12 cellular contexts compared by ENCODE assay signal in genomic region chr14:37278673-37279538, GRCh38.
DNase-seq lines count a peak whose midpoint lies in the region; ATAC-seq and TF ChIP-seq lines count a peak whose summit lies in the region.
"Had no signal": no experiment of that assay in that cellular context is flagged by ENCODE, and none has a peak within 500 bp of the region (broad histone marks: within the 10 kb centered on the region; RNA-seq: fewer than 3 reads in every experiment).

No MANE protein-coding gene starts in this region.

- TF ChIP-seq CTCF in colonic mucosa (IDR thresholded peaks at IDR 0.05) = no peak

- no peaks in the 10 kb centered on the region for H3K27me3 ChIP-seq in colonic mucosa

- no peaks in the 10 kb centered on the region for H3K4me1 ChIP-seq in colonic mucosa
- H3K4me1 ChIP-seq: HAP-1 had no signal

- DNase-seq in NCI-H748 (lab: John Stamatoyannopoulos, UW; ENCODE audit: unreplicated experiment) = peak; percentile 24
- no peak for DNase-seq in NCI-H748 treated with DMSO at 0.1 percent for 48 hours (lab: John Stamatoyannopoulos, UW)
- DNase-seq in NCI-H69 (lab: John Stamatoyannopoulos, UW) = peak; percentile 70
- no peak for DNase-seq in left lobe of liver (ENCODE audit: low spot score)
- DNase-seq in HUDEP-2 (lab: John Stamatoyannopoulos, UW; ENCODE audit: unreplicated experiment in 76 of 76) = no peak
- no peak for DNase-seq in substantia nigra (lab: John Stamatoyannopoulos, UW)
- no peak for DNase-seq in colonic mucosa
- DNase-seq: CD8-positive, alpha-beta T cell; COR-L47; DMS153; GF-D8 had no signal

- peak; percentile 64 for ATAC-seq in left lobe of liver
- ATAC-seq: CD8-positive, alpha-beta T cell had no signal

- no peak overlapping the region for H3K4me3 ChIP-seq in colonic mucosa
- H3K4me3 ChIP-seq: HAP-1 had no signal

- no peaks in the 10 kb centered on the region for H3K36me3 ChIP-seq in colonic mucosa
- H3K36me3 ChIP-seq: HAP-1 had no signal

- no peaks in the 10 kb centered on the region for H3K9me3 ChIP-seq in colonic mucosa
- H3K9me3 ChIP-seq: HAP-1 had no signal

- H3K27ac ChIP-seq in substantia nigra (ENCODE audit: low read depth, low read length, poor library complexity, severe bottlenecking) = no peak overlapping the region
- H3K27ac ChIP-seq in colonic mucosa = no peak overlapping the region

- intact Hi-C loops in colonic mucosa (cut with DNase I) = no loop called here

- no peak overlapping the region for H3K9ac ChIP-seq in colonic mucosa (ENCODE audit: low read depth in 2 of 2, low read length in 2 of 2)

Comparison
In these comparisons a context has a peak if more than half of its experiments do, and no peak if none do; other contexts are left out.
1. DNase-seq: peak in NCI-H748 (single experiment) and NCI-H69 (single experiment); none in NCI-H748 treated with DMSO at 0.1 percent for 48 hours (single experiment), left lobe of liver (single experiment), HUDEP-2 (0 of 76), substantia nigra (0 of 49) and colonic mucosa (single experiment).